ENCODE assay signal across 8 cellular contexts in genomic region chrX:21840199-21840557, GRCh38. TPM values are rescaled to one million over a fixed set of nuclear protein-coding genes. Genes with fewer than 3 reads are reported as not detected.
DNase-seq lines count a peak whose midpoint lies in the region; ATAC-seq and TF ChIP-seq lines count a peak whose summit lies in the region.

No MANE protein-coding gene starts in this region.

- H3K79me2 ChIP-seq in SK-N-SH (ENCODE audit: insufficient read depth) = peaks cover 27% of the 10 kb centered on the region

- H3K4me2 ChIP-seq in SK-N-SH = peak overlapping the region; percentile 93

- H2AFZ ChIP-seq in SK-N-SH (ENCODE audit: low read depth) = peak overlapping the region; percentile 86

- peak; percentile 10 for ATAC-seq in HG02642 (IDR thresholded peaks at IDR 0.05; ENCODE audit: poor library complexity, unreplicated experiment)

- no peak for TF ChIP-seq RAD21 in SK-N-SH (IDR thresholded peaks at IDR 0.05; ENCODE audit: low read length)

- intact Hi-C loops in esophagus squamous epithelium (cut with DNase I) = no loop called here

- H4K20me1 ChIP-seq in SK-N-SH (ENCODE audit: insufficient read depth) = no peaks in the 10 kb centered on the region

- peak overlapping the region; percentile 88 for H3K9ac ChIP-seq in SK-N-SH

- H3K27ac ChIP-seq in SK-N-SH (ENCODE audit: low read depth in 2 of 2, low read length in 1 of 2) (peak overlapping the region in 1 of 2 experiments; percentile 65; a peak in 2 of 4 replicates), esophagus squamous epithelium (peak overlapping the region; percentile 78 to 86 (median 80))

- TF ChIP-seq CTCF in SK-N-SH (IDR thresholded peaks at IDR 0.05) (no peak), esophagus squamous epithelium (IDR thresholded peaks at IDR 0.05) (no peak)

- peak overlapping the region; percentile 85 to 88 for H3K4me3 ChIP-seq in SK-N-SH (ENCODE audit: low read depth in 2 of 2, low read length in 1 of 2)
- peak overlapping the region; percentile 68 to 80 (median 74) for H3K4me3 ChIP-seq in esophagus squamous epithelium

- no peaks in the 10 kb centered on the region; a peak in 2 of 4 replicates for H3K4me1 ChIP-seq in SK-N-SH (ENCODE audit: control insufficient read depth in 1 of 2, insufficient read depth in 2 of 2, low read depth in 1 of 2, low read length in 1 of 2)
- H3K4me1 ChIP-seq in esophagus squamous epithelium = peaks cover 0 to 14% (median 0%) of the 10 kb centered on the region in 3 donors

- H3F3A ChIP-seq in SK-N-SH (replicated peaks; ENCODE audit: insufficient read depth) = peaks cover 4% of the 10 kb centered on the region

- 6% methylated on average over 7 of the region's 7 CpGs for WGBS in SK-N-SH (ENCODE audit: low lambda C conversion rate)
- WGBS in esophagus squamous epithelium, 2 donors = 5 to 33% methylated on average over 4 to 7 of the region's 7 CpGs

- no peak for TF ChIP-seq POLR2A in esophagus squamous epithelium (IDR thresholded peaks at IDR 0.05)

- H3K9me3 ChIP-seq in SK-N-SH = no peaks in the 10 kb centered on the region
- H3K9me3 ChIP-seq in esophagus squamous epithelium = no peaks in the 10 kb centered on the region

- no peaks in the 10 kb centered on the region for H3K9me2 ChIP-seq in SK-N-SH

- CTCF ChIA-PET in SK-N-SH (lab: Yijun Ruan, JAX) = interaction anchor here (0.6 to 1.3 kb wide), 2 partner anchors 9 to 646 kb away, joined by 3 to 6 read pairs; no protein-coding TSS in a partner anchor

- H3K27me3 ChIP-seq in SK-N-SH (ENCODE audit: insufficient read depth) (no peaks in the 10 kb centered on the region; the same call in 1 of the 2 replicates), esophagus squamous epithelium (no peaks in the 10 kb centered on the region)

- TF ChIP-seq EP300 in SK-N-SH (IDR thresholded peaks at IDR 0.05; ENCODE audit: borderline replicate concordance in 1 of 2, low read depth in 1 of 2, low read length in 1 of 2) = no peak

- H3K36me3 ChIP-seq in SK-N-SH (replicated peaks in 1 of 2; ENCODE audit: control insufficient read depth in 1 of 2, insufficient read depth in 2 of 2, low read length in 1 of 2) (peaks cover 13 to 14% of the 10 kb centered on the region in 2 experiments), esophagus squamous epithelium (peaks cover 0 to 3% (median 0%) of the 10 kb centered on the region in 3 donors)

- POLR2A ChIA-PET in SK-N-SH (lab: Yijun Ruan, JAX) = no interaction called here

- DNase-seq in GM03348 (ENCODE audit: low spot score) (peak; percentile 1), SK-N-SH (no peak), esophagus squamous epithelium (lab: John Stamatoyannopoulos, UW) (no peak), putamen (ENCODE audit: low spot score) (peak; percentile 1), NK-92 (lab: John Stamatoyannopoulos, UW; ENCODE audit: unreplicated experiment) (no peak), SKM-1 (lab: John Stamatoyannopoulos, UW; ENCODE audit: unreplicated experiment) (no peak)
- DNase-seq in activated CD4-positive, CD25-positive, alpha-beta regulatory T cell (lab: John Stamatoyannopoulos, UW) = no peak

TF ChIP-seq in SK-N-SH, 30 proteins besides CTCF, POLR2A, EP300 and RAD21:
- TF ChIP-seq ELF1 (IDR thresholded peaks at IDR 0.05) = no peak
- TF ChIP-seq YY1 (IDR thresholded peaks at IDR 0.05; ENCODE audit: low read depth) = 0 out of 2 replicates have a peak, but pooled peaks have one; percentile 0

RNA-seq across cellular contexts. Expression of gene MBTPS2, which starts 0.8 kb away (rescaled TPM):
- polyA plus RNA-seq in SK-N-SH (2012; rRNA removed) = 21.6 and 24.8 TPM in 2 replicates
- polyA plus RNA-seq in SK-N-SH (2012; cell fraction: cytosol; rRNA removed) = 25.7 and 25.8 TPM in 2 replicates
- 7.2 and 15.9 TPM in 2 replicates for polyA plus RNA-seq in SK-N-SH (2012; cell fraction: nucleus; rRNA removed)
- total RNA-seq in esophagus squamous epithelium = 1 to 10 TPM; 3.0 to 7.1 (median 5.8) TPM

RNA-seq across cellular contexts. Expression of gene YY2, which starts 15.6 kb away (rescaled TPM):
- 2.3 and 2.8 TPM in 2 replicates for polyA plus RNA-seq in SK-N-SH (2012; rRNA removed)
- 2.8 and 3.0 TPM in 2 replicates for polyA plus RNA-seq in SK-N-SH (2012; cell fraction: cytosol; rRNA removed)
- polyA plus RNA-seq in SK-N-SH (2012; cell fraction: nucleus; rRNA removed) = 5.1 and 5.7 TPM in 2 replicates
- total RNA-seq in esophagus squamous epithelium = 1 to 10 TPM in 2 of 4 donors, under 1 TPM in 2; 0.09 to 3.4 (median 0.81) TPM

Comparison
In these comparisons a context has a peak if more than half of its experiments do, and no peak if none do; other contexts are left out.
1. DNase-seq: peak in GM03348 (single experiment) and putamen (single experiment); none in SK-N-SH (single experiment), esophagus squamous epithelium (single experiment), activated CD4-positive, CD25-positive, alpha-beta regulatory T cell (0 of 4), NK-92 (single experiment) and SKM-1 (single experiment).